In genomic region chr14:73462078-73462715, GRCh38 we compare ENCODE assay signal across 9 cellular contexts. TPM values are rescaled to one million over a fixed set of nuclear protein-coding genes. Genes with fewer than 3 reads are reported as not detected.
DNase-seq lines count a peak whose midpoint lies in the region; ATAC-seq, FAIRE-seq and TF ChIP-seq lines count a peak whose summit lies in the region.
"Had no signal": no experiment of that assay in that cellular context is flagged by ENCODE, and none has a peak within 500 bp of the region (broad histone marks: within the 10 kb centered on the region; RNA-seq: fewer than 3 reads in every experiment).

No MANE protein-coding gene starts in this region.

- H3K14ac ChIP-seq in IMR-90 (replicated peaks; ENCODE audit: low read depth, low read length) = peak overlapping the region; percentile 65

- H2BK120ac ChIP-seq in IMR-90 (ENCODE audit: low read depth, low read length) = peak overlapping the region; percentile 96

- intact Hi-C loops in IMR-90 (cut with micrococcal nuclease) = no loop called here
- intact Hi-C loops in endothelial cell of umbilical vein (cut with micrococcal nuclease) = loop anchor here (2.0 kb wide), 1 partner anchor 29 kb away; the partner anchor contains the start of gene RIOX1

- CTCF ChIA-PET in IMR-90 (lab: Yijun Ruan, JAX) = interaction anchor here (0.6 to 1.7 kb wide), 2 partner anchors 28 to 145 kb away, joined by 3 to 5 read pairs; partner anchors contain the start of gene RIOX1
- CTCF ChIA-PET in endothelial cell of umbilical vein (lab: Charles Lee) = interaction anchor here (1.0 to 11.6 kb wide), 5 partner anchors 10 to 289 kb away, joined by 3 to 123 read pairs (median 8); no protein-coding TSS in a partner anchor

- peaks cover 16% of the 10 kb centered on the region for H3K9me1 ChIP-seq in IMR-90 (ENCODE audit: insufficient read depth, low read length)
- no peaks in the 10 kb centered on the region for H3K9me1 ChIP-seq in endothelial cell of umbilical vein (replicated peaks; ENCODE audit: control insufficient read depth, extremely low read depth, insufficient read depth, low read length)

- H3K4me3 ChIP-seq in IMR-90 (ENCODE audit: insufficient read depth, low read depth, low read length) (peak overlapping the region; percentile 16; the same call in 1 of the 2 replicates), endothelial cell of umbilical vein (replicated peaks in 1 of 3; ENCODE audit: insufficient read depth in 1 of 3, low read depth in 1 of 3, low read length in 3 of 3) (no peak overlapping the region)

- dilution Hi-C loops in IMR-90 (cut with HindIII; ENCODE audit: low sequenced_read_pairs, unreplicated experiment) (loop anchor here (25.0 kb wide), 1 partner anchor 175 kb away; no protein-coding TSS in a partner anchor), endothelial cell of umbilical vein (cut with MboI; ENCODE audit: extremely low pct_ligation_motif_present, low sequenced_read_pairs) (loop anchor here (25.0 kb wide), 2 partner anchors 175 to 275 kb away; no protein-coding TSS in a partner anchor)

- H3K4me2 ChIP-seq in IMR-90 (ENCODE audit: low read depth, low read length) = peak overlapping the region; percentile 76
- peak overlapping the region; percentile 52 for H3K4me2 ChIP-seq in endothelial cell of umbilical vein (ENCODE audit: insufficient read depth, low read length)

- peak overlapping the region; percentile 51 for H3K9ac ChIP-seq in IMR-90 (ENCODE audit: low read depth, low read length)
- H3K9ac ChIP-seq in endothelial cell of umbilical vein (replicated peaks; ENCODE audit: extremely low read depth, insufficient read depth, low read length) = peak overlapping the region; percentile 37

- H2AK5ac ChIP-seq in IMR-90 (ENCODE audit: low read depth, low read length) = peak overlapping the region; percentile 97

- H2BK5ac ChIP-seq in IMR-90 (ENCODE audit: low read depth, low read length, poor library complexity, severe bottlenecking) = peak overlapping the region; percentile 92

- TF ChIP-seq POLR2A in IMR-90 (IDR thresholded peaks at IDR 0.05; ENCODE audit: low read depth, low read length) (no peak), endothelial cell of umbilical vein (IDR thresholded peaks at IDR 0.05; ENCODE audit: low read depth, low read length) (no peak)

- peak overlapping the region; percentile 86; the same call in 2 of the 3 replicates for H2BK15ac ChIP-seq in IMR-90 (ENCODE audit: low read depth, low read length)

- peak overlapping the region; percentile 32; the same call in 1 of the 2 replicates for H3K56ac ChIP-seq in IMR-90 (ENCODE audit: extremely low read depth, insufficient read depth, low read length)

- H4K20me1 ChIP-seq in IMR-90 (ENCODE audit: insufficient read depth, low read length) (peaks cover 2% of the 10 kb centered on the region; the same call in 1 of the 2 replicates), endothelial cell of umbilical vein (replicated peaks; ENCODE audit: control insufficient read depth, extremely low read depth, insufficient read depth, low read length) (no peaks in the 10 kb centered on the region)

- DNase-seq in IMR-90 (peak; percentile 43), NOMO-1 (lab: John Stamatoyannopoulos, UW; ENCODE audit: unreplicated experiment in 2 of 2) (peak; percentile 45 to 56), endothelial cell of umbilical vein (ENCODE audit: low read depth, low spot score) (peak; percentile 44), myocyte (ENCODE audit: low read depth) (peak; percentile 28), T-helper 2 cell (no peak), HPDE6-E6E7 (ENCODE audit: extremely low spot score) (no peak), germinal center (ENCODE audit: low spot score) (no peak)
- DNase-seq in activated naive CD4-positive, alpha-beta T cell (lab: John Stamatoyannopoulos, UW) = no peak

- peak overlapping the region; percentile 85 for H3K18ac ChIP-seq in IMR-90 (ENCODE audit: low read depth, low read length)

- H3K9me3 ChIP-seq in IMR-90 (ENCODE audit: control insufficient read depth, insufficient read depth, low read length) (no peaks in the 10 kb centered on the region), endothelial cell of umbilical vein (replicated peaks; ENCODE audit: control insufficient read depth, insufficient read depth, low read length) (no peaks in the 10 kb centered on the region)

- H3K23ac ChIP-seq in IMR-90 (ENCODE audit: low read depth, low read length) = peak overlapping the region; percentile 57

- peaks cover 3 to 43% of the 10 kb centered on the region in 2 experiments; a peak in 2 of 4 replicates for H3K79me1 ChIP-seq in IMR-90 (ENCODE audit: low read depth in 1 of 2, low read length in 2 of 2)

- peaks cover 10% of the 10 kb centered on the region for H3K79me2 ChIP-seq in endothelial cell of umbilical vein (ENCODE audit: control insufficient read depth, insufficient read depth, low read length)

- H4K8ac ChIP-seq in IMR-90 (ENCODE audit: low read depth in 2 of 2, low read length in 2 of 2) = peak overlapping the region; percentile 53 to 64

- H3K4me1 ChIP-seq in IMR-90 (ENCODE audit: control insufficient read depth, insufficient read depth, low read length) (peaks cover 23% of the 10 kb centered on the region), endothelial cell of umbilical vein (ENCODE audit: control insufficient read depth, extremely low read depth, insufficient read depth, low read length) (peaks cover 79% of the 10 kb centered on the region)

- WGBS in IMR-90 (ENCODE audit: extremely low coverage in 2 of 2, insufficient read length in 1 of 2), 2 experiments = 92% methylated on average over 2 of the region's 5 CpGs; no CpG with 5 or more reads in 1 of the 2 experiments

- BruUV-seq in IMR-90 (replicated peaks; lab: Mats Ljungman, UMichigan) (no TSS peak), endothelial cell of umbilical vein (replicated peaks; lab: Mats Ljungman, UMichigan) (no TSS peak)

- peak overlapping the region; percentile 56 for H2BK20ac ChIP-seq in IMR-90 (ENCODE audit: low read depth, low read length)

- H3K27ac ChIP-seq in IMR-90 (ENCODE audit: insufficient read depth, low read length) = peak overlapping the region; percentile 50
- peak overlapping the region; percentile 70 for H3K27ac ChIP-seq in endothelial cell of umbilical vein (ENCODE audit: insufficient read depth, low read depth, low read length)

- H3K36me3 ChIP-seq in IMR-90 (ENCODE audit: control insufficient read depth, insufficient read depth, low read length) (no peaks in the 10 kb centered on the region), endothelial cell of umbilical vein (ENCODE audit: control insufficient read depth in 2 of 2, extremely low read depth in 1 of 2, insufficient read depth in 2 of 2, low read length in 2 of 2) (no peaks in the 10 kb centered on the region)

- TF ChIP-seq CTCF in IMR-90 (conservative IDR thresholded peaks at IDR 0.05; ENCODE audit: low read depth, low read length) (no peak), endothelial cell of umbilical vein (IDR thresholded peaks at IDR 0.05; ENCODE audit: extremely low read depth in 1 of 2, insufficient read depth in 1 of 2, low read depth in 1 of 2, low read length in 2 of 2) (no peak)

- peak overlapping the region; percentile 81 for H4K91ac ChIP-seq in IMR-90 (ENCODE audit: insufficient read depth, low read depth, low read length)

- no peak for TF ChIP-seq RAD21 in IMR-90 (IDR thresholded peaks at IDR 0.05; ENCODE audit: low read length)

- H2AFZ ChIP-seq in IMR-90 (replicated peaks; ENCODE audit: low read length, poor library complexity) (peak overlapping the region; percentile 71), endothelial cell of umbilical vein (ENCODE audit: low read depth, low read length) (peak overlapping the region; percentile 57)

- H2AK9ac ChIP-seq in IMR-90 (replicated peaks; ENCODE audit: low read depth, low read length, poor library complexity) = peak overlapping the region; percentile 58

- H3K4ac ChIP-seq in IMR-90 (ENCODE audit: low read depth, low read length) = peak overlapping the region; percentile 81

- FAIRE-seq in endothelial cell of umbilical vein (lab: Jason Lieb, UNC) = no peak
- FAIRE-seq: islet of Langerhans had no signal

- POLR2A ChIA-PET in IMR-90 (lab: Charles Lee; ENCODE audit: unreplicated experiment) = interaction anchor here (0.5 kb wide), 1 partner anchor 17 kb away, joined by 3 read pairs; no protein-coding TSS in a partner anchor
- POLR2A ChIA-PET in endothelial cell of umbilical vein (lab: Charles Lee) = interaction anchor here (0.6 to 1.3 kb wide), 2 partner anchors 9 to 47 kb away, joined by 3 to 6 read pairs; no protein-coding TSS in a partner anchor

- H3K27me3 ChIP-seq in IMR-90 (ENCODE audit: control insufficient read depth, insufficient read depth, low read length) (no peaks in the 10 kb centered on the region), endothelial cell of umbilical vein (ENCODE audit: control insufficient read depth in 2 of 2, insufficient read depth in 2 of 2, low read length in 2 of 2) (no peaks in the 10 kb centered on the region)

- in situ Hi-C loops in IMR-90 (cut with MboI; ENCODE audit: low sequenced_read_pairs) = no loop called here

- H4K5ac ChIP-seq in IMR-90 (ENCODE audit: low read depth, low read length) = peak overlapping the region; percentile 83

- ATAC-seq in IMR-90 (ENCODE audit: low read depth) = no peak

RNA-seq across cellular contexts. Expression of gene NUMB, which starts 3.9 kb away (rescaled TPM):
- total RNA-seq in IMR-90 (2012; rRNA removed) = 41.7 and 45.9 TPM in 2 replicates
- 114 and 135 TPM in 2 replicates for polyA plus RNA-seq in IMR-90 (2012; rRNA removed)
- polyA plus RNA-seq in IMR-90 (2012; cell fraction: cytosol; rRNA removed) = 49.6 and 56.5 TPM in 2 replicates
- polyA plus RNA-seq in IMR-90 (2012; cell fraction: nucleus; rRNA removed; ENCODE audit: low replicate concordance) = 202 and 237 TPM in 2 replicates
- total RNA-seq in endothelial cell of umbilical vein = 116 and 128 TPM in 2 replicates
- polyA plus RNA-seq in endothelial cell of umbilical vein = 164 and 210 TPM in 2 replicates
- polyA plus RNA-seq in endothelial cell of umbilical vein (2011; cell fraction: cytosol; rRNA removed) = 121 and 133 TPM in 2 replicates
- polyA plus RNA-seq in endothelial cell of umbilical vein (2011; cell fraction: nucleus; rRNA removed) = 224 and 247 TPM in 2 replicates
- polyA plus RNA-seq in endothelial cell of umbilical vein (2012) = 87.1 and 111 TPM in 2 replicates
- polyA minus RNA-seq in endothelial cell of umbilical vein = 389 and 406 TPM in 2 replicates
- 30.2 TPM for polyA minus RNA-seq in endothelial cell of umbilical vein (2011; cell fraction: cytosol; rRNA and poly(A)+ RNA removed)
- 207 and 280 TPM in 2 replicates for polyA minus RNA-seq in endothelial cell of umbilical vein (2011; cell fraction: nucleus; rRNA and poly(A)+ RNA removed)
- 13.5 and 17.2 TPM in 2 replicates for total RNA-seq in myocyte
- 32.4 TPM for polyA plus RNA-seq in myocyte (2012)

RNA-seq across cellular contexts. Expression of gene RIOX1, which starts 28.5 kb away (rescaled TPM):
- total RNA-seq in IMR-90 (2012; rRNA removed) = 11.7 and 12.9 TPM in 2 replicates
- 9.5 and 10.1 TPM in 2 replicates for polyA plus RNA-seq in IMR-90 (2012; rRNA removed)
- 8.1 and 13.4 TPM in 2 replicates for polyA plus RNA-seq in IMR-90 (2012; cell fraction: cytosol; rRNA removed)
- 2.8 and 6.0 TPM in 2 replicates for polyA plus RNA-seq in IMR-90 (2012; cell fraction: nucleus; rRNA removed; ENCODE audit: low replicate concordance)
- total RNA-seq in endothelial cell of umbilical vein = 15.6 and 17.7 TPM in 2 replicates
- 12.7 and 14.6 TPM in 2 replicates for polyA plus RNA-seq in endothelial cell of umbilical vein
- polyA plus RNA-seq in endothelial cell of umbilical vein (2011; cell fraction: cytosol; rRNA removed) = 6.9 and 8.7 TPM in 2 replicates
- polyA plus RNA-seq in endothelial cell of umbilical vein (2011; cell fraction: nucleus; rRNA removed) = 4.7 and 5.0 TPM in 2 replicates
- 9.3 and 12.1 TPM in 2 replicates for polyA plus RNA-seq in endothelial cell of umbilical vein (2012)
- polyA minus RNA-seq in endothelial cell of umbilical vein = 12.1 and 18.4 TPM in 2 replicates
- 14.6 TPM for polyA minus RNA-seq in endothelial cell of umbilical vein (2011; cell fraction: cytosol; rRNA and poly(A)+ RNA removed)
- 6.3 and 7.1 TPM in 2 replicates for polyA minus RNA-seq in endothelial cell of umbilical vein (2011; cell fraction: nucleus; rRNA and poly(A)+ RNA removed)
- 12.1 and 17.1 TPM in 2 replicates for total RNA-seq in myocyte
- polyA plus RNA-seq in myocyte (2012) = 9.2 TPM

Comparison
In these comparisons a context has a peak if more than half of its experiments do, and no peak if none do; other contexts are left out.
1. DNase-seq: peak in IMR-90 (single experiment), NOMO-1 (2 of 2), endothelial cell of umbilical vein (single experiment) and myocyte (single experiment); none in activated naive CD4-positive, alpha-beta T cell (0 of 4), T-helper 2 cell (0 of 5), HPDE6-E6E7 (single experiment) and germinal center (single experiment).